In the genomic region with DNA sequence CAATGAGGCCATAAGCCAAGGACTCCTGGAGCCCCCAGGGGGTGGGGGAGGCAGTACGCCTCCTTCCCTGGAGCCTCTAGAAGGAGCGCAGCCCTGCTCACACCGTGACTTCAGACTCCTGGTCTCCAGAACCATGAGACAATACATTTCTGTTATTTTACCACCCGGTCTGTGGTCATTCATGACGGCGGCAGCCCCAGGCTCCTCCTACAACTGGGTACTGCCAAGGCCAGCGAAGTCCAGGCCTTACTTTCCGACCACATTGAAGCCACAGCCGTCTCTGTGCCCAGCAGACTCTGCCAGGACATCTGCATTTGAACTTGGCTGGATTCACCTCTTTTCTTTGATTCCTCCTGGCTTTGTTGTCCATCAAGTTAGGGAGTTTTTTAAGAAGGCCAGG, we compare ENCODE assay signal across 29 cellular contexts.
DNase-seq lines count a peak whose midpoint lies in the region; ATAC-seq lines count a peak whose summit lies in the region.
"Had no signal": no experiment of that assay in that cellular context is flagged by ENCODE, and none has a peak within 500 bp of the region (broad histone marks: within the 10 kb centered on the region; RNA-seq: fewer than 3 reads in every experiment).

No MANE protein-coding gene starts in this region.

- no peak for ATAC-seq in HG03565 (IDR thresholded peaks at IDR 0.05; ENCODE audit: unreplicated experiment)
- ATAC-seq in stimulated activated naive CD8-positive, alpha-beta T cell treated with anti-CD3 and anti-CD28 coated beads, Interleukin-15, Interleukin-2, amounts not matched to agents 100 U/mL and 50 U/mL, for 24 hours, result no peak
- ATAC-seq: activated naive CD8-positive, alpha-beta T cell treated with anti-CD3 and anti-CD28 coated beads, Interleukin-2, amount 50 U/mL, for 24 hours; activated T-cell treated with anti-CD3 and anti-CD28 coated beads, Interleukin-2, amount 50 U/mL, for 72 hours; body of pancreas; gastrocnemius medialis; left lobe of liver; psoas muscle had no signal

- peak; percentile 93 for DNase-seq in Ammon's horn (ENCODE audit: low spot score)
- peak in 52 of 56 donors; percentile 31 to 94 (median 76) for DNase-seq in amygdala (lab: John Stamatoyannopoulos, UW)
- DNase-seq in hippocampal formation (lab: John Stamatoyannopoulos, UW), result peak; percentile 79 to 81
- peak; percentile 95 for DNase-seq in pons (ENCODE audit: low spot score)
- DNase-seq in NCI-H146 treated with DMSO at 0.1 percent for 48 hours (lab: John Stamatoyannopoulos, UW; ENCODE audit: unreplicated experiment), result no peak
- DNase-seq in NCI-H1694 treated with DMSO at 0.1 percent for 48 hours (lab: John Stamatoyannopoulos, UW), result no peak
- DNase-seq in stimulated activated naive CD8-positive, alpha-beta T cell treated with anti-CD3 and anti-CD28 coated beads, Interleukin-15, Interleukin-2, amounts not matched to agents 100 U/mL and 50 U/mL, for 24 hours, result no peak
- DNase-seq: 8988T; activated CD4-positive, alpha-beta T cell treated with anti-CD3 and anti-CD28 coated beads, Interleukin-2, amount 50 U/mL, for 48 hours; activated CD4-positive, CD25-positive, alpha-beta regulatory T cell; activated naive CD8-positive, alpha-beta T cell treated with anti-CD3 and anti-CD28 coated beads, Interleukin-2, amount 50 U/mL, for 24 hours; activated T-cell treated with anti-CD3 and anti-CD28 coated beads, Interleukin-2, amount 50 U/mL, for 72 hours; body of pancreas; CD4-positive, alpha-beta T cell; cerebellar nuclear complex; DND-41; gastrocnemius medialis; GF-D8; GOT3; mesendoderm; NCI-H1092; NCI-H187 treated with DMSO at 0.1 percent for 48 hours; NCI-H524; OCI-M1; psoas muscle; sigmoid colon; stimulated activated CD4-positive, alpha-beta T cell treated with anti-CD3 and anti-CD28 coated beads, Interleukin-4, amount 100 ng/mL, for 1 hour had no signal

Comparison
In these comparisons a context has a peak if more than half of its experiments do, and no peak if none do; other contexts are left out.
1. DNase-seq: peak in Ammon's horn (single experiment), amygdala (52 of 56), hippocampal formation (2 of 2) and pons (single experiment); none in NCI-H146 treated with DMSO at 0.1 percent for 48 hours (single experiment), NCI-H1694 treated with DMSO at 0.1 percent for 48 hours (single experiment) and stimulated activated naive CD8-positive, alpha-beta T cell treated with anti-CD3 and anti-CD28 coated beads, Interleukin-15, Interleukin-2, amounts not matched to agents 100 U/mL and 50 U/mL, for 24 hours (single experiment).